Comparison of ENCODE assay signal across 23 cellular contexts in genomic region chr5:4661851-4662250, GRCh38.
DNase-seq lines count a peak whose midpoint lies in the region; ATAC-seq and TF ChIP-seq lines count a peak whose summit lies in the region.
"Had no signal": no experiment of that assay in that cellular context is flagged by ENCODE, and none has a peak within 500 bp of the region (broad histone marks: within the 10 kb centered on the region; RNA-seq: fewer than 3 reads in every experiment).

No MANE protein-coding gene starts in this region.

- H3K18ac ChIP-seq in neuronal stem cell (ENCODE audit: low read length): no peak overlapping the region

- no peak for TF ChIP-seq POLR2A in esophagus muscularis mucosa (IDR thresholded peaks at IDR 0.05; ENCODE audit: low read depth)

- H2BK15ac ChIP-seq in neuronal stem cell (ENCODE audit: low read length): no peak overlapping the region

- TF ChIP-seq CTCF in esophagus muscularis mucosa (IDR thresholded peaks at IDR 0.05): no peak

- no peak overlapping the region for H3K23ac ChIP-seq in neuronal stem cell (ENCODE audit: low read depth, low read length, poor library complexity)

- H3K9ac ChIP-seq in neuronal stem cell (ENCODE audit: low read depth, low read length, poor library complexity): no peak overlapping the region
- H3K9ac ChIP-seq: BLaER1, KMS-11 had no signal

- peak overlapping the region; percentile 2 for H2AFZ ChIP-seq in neuronal stem cell (ENCODE audit: low read length)

- no peak overlapping the region for H2BK5ac ChIP-seq in neuronal stem cell (ENCODE audit: low read length)

- H3K27me3 ChIP-seq in MG63 (no peaks in the 10 kb centered on the region), esophagus muscularis mucosa (no peaks in the 10 kb centered on the region), neuronal stem cell (ENCODE audit: control insufficient read depth in 3 of 3, insufficient read depth in 3 of 3, low read depth in 1 of 3, low read length in 3 of 3) (no peaks in the 10 kb centered on the region), right cardiac atrium (ENCODE audit: control insufficient read depth, insufficient read depth) (no peaks in the 10 kb centered on the region)
- H3K27me3 ChIP-seq: BLaER1, SJCRH30 had no signal

- ATAC-seq in right cardiac atrium: no peak
- ATAC-seq: HCT116, Panc1 had no signal

- H3K27ac ChIP-seq in esophagus muscularis mucosa (replicated peaks in 1 of 4) (no peak overlapping the region), neuronal stem cell (replicated peaks; ENCODE audit: low read length) (no peak overlapping the region), right cardiac atrium (ENCODE audit: low read length) (no peak overlapping the region)
- H3K27ac ChIP-seq: BLaER1, KMS-11, SJCRH30 had no signal

- intact Hi-C loops in esophagus muscularis mucosa (cut with DNase I) (no loop called here), right cardiac atrium (cut with DNase I) (no loop called here)

- H3K4me3 ChIP-seq in MG63 (no peak overlapping the region), esophagus muscularis mucosa (no peak overlapping the region), neuronal stem cell (ENCODE audit: low read length in 2 of 2) (no peak overlapping the region), right cardiac atrium (ENCODE audit: low read length) (no peak overlapping the region)
- H3K4me3 ChIP-seq: BLaER1, SJCRH30 had no signal

- H3K36me3 ChIP-seq in MG63 (no peaks in the 10 kb centered on the region), esophagus muscularis mucosa (no peaks in the 10 kb centered on the region), neuronal stem cell (replicated peaks in 1 of 2; ENCODE audit: control insufficient read depth in 2 of 2, insufficient read depth in 2 of 2, low read length in 2 of 2) (no peaks in the 10 kb centered on the region)
- H3K36me3 ChIP-seq: BLaER1, SJCRH30 had no signal

- H3K9me3 ChIP-seq in MG63: no peaks in the 10 kb centered on the region
- H3K9me3 ChIP-seq in esophagus muscularis mucosa: no peaks in the 10 kb centered on the region
- peaks cover 2 to 3% of the 10 kb centered on the region in 2 donors for H3K9me3 ChIP-seq in neuronal stem cell (replicated peaks in 1 of 2; ENCODE audit: control insufficient read depth in 2 of 2, insufficient read depth in 1 of 2, low read depth in 1 of 2, low read length in 2 of 2)
- peaks cover 4% of the 10 kb centered on the region for H3K9me3 ChIP-seq in right cardiac atrium (ENCODE audit: control insufficient read depth, low read length)
- H3K9me3 ChIP-seq: SJCRH30 had no signal

- no peak overlapping the region for H2BK120ac ChIP-seq in neuronal stem cell (ENCODE audit: low read depth, low read length)

- DNase-seq in Daoy (ENCODE audit: low read depth) (peak; percentile 52), MG63 (peak; percentile 17), esophagus muscularis mucosa (ENCODE audit: extremely low spot score) (peak; percentile 50), neuronal stem cell (ENCODE audit: low spot score) (no peak), NCI-H2081 (lab: John Stamatoyannopoulos, UW) (no peak), right cardiac atrium (no peak)
- DNase-seq in activated effector memory CD4-positive, alpha-beta T cell treated with Interleukin-2 at 50 U/mL for 16 hours: no peak
- DNase-seq: ACHN; CD4-positive, alpha-beta T cell; COR-L47; DMS 273 treated with DMSO at 0.1 percent for 48 hours; DND-41; GOT3; NCI-H1092; NCI-H2029; NCI-H226; NCI-H510A treated with DMSO at 0.1 percent for 48 hours; NK-92 treated with Interleukin-12 subunit alpha and Interleukin-12 subunit beta, amount 100 ng/mL, for 24 hours; SJCRH30 had no signal

- H3K14ac ChIP-seq in neuronal stem cell (ENCODE audit: low read length): no peak overlapping the region

- H3K4ac ChIP-seq in neuronal stem cell (ENCODE audit: low read length): no peak overlapping the region

- no peak overlapping the region for H2BK12ac ChIP-seq in neuronal stem cell (ENCODE audit: low read length)

- TF ChIP-seq EP300 in esophagus muscularis mucosa (IDR thresholded peaks at IDR 0.05): no peak

- no peak overlapping the region for H4K8ac ChIP-seq in neuronal stem cell (ENCODE audit: low read depth, low read length)

- H3K79me1 ChIP-seq in neuronal stem cell (ENCODE audit: low read depth, low read length): no peaks in the 10 kb centered on the region

- WGBS in esophagus muscularis mucosa: 35% methylated on average over 7 of the region's 7 CpGs
- no CpG with 5 or more reads among the region's 7 CpGs for WGBS in neuronal stem cell (ENCODE audit: extremely low coverage in 2 of 2, insufficient read length in 2 of 2, insufficient replicate concordance in 1 of 2), 2 donors
- 74% methylated on average over 7 of the region's 7 CpGs for WGBS in right cardiac atrium

- no peak overlapping the region for H3K4me2 ChIP-seq in neuronal stem cell (ENCODE audit: insufficient read depth, low read length, poor library complexity, severe bottlenecking)
- H3K4me2 ChIP-seq: BLaER1, KMS-11 had no signal

- H3K4me1 ChIP-seq in esophagus muscularis mucosa (no peaks in the 10 kb centered on the region), neuronal stem cell (ENCODE audit: control insufficient read depth in 2 of 2, insufficient read depth in 1 of 2, low read depth in 1 of 2, low read length in 2 of 2) (peaks cover 2 to 9% of the 10 kb centered on the region in 2 donors), right cardiac atrium (ENCODE audit: control insufficient read depth, insufficient read depth, low read length) (no peaks in the 10 kb centered on the region)
- H3K4me1 ChIP-seq: SJCRH30 had no signal

- H4K91ac ChIP-seq in neuronal stem cell (ENCODE audit: low read depth, low read length, poor library complexity): no peak overlapping the region

- H2AK5ac ChIP-seq in neuronal stem cell (ENCODE audit: low read depth, low read length): no peak overlapping the region

Comparison
In these comparisons a context has a peak if more than half of its experiments do, and no peak if none do; other contexts are left out.
1. DNase-seq: peak in Daoy (single experiment), MG63 (single experiment) and esophagus muscularis mucosa (single experiment); none in neuronal stem cell (single experiment), NCI-H2081 (0 of 2), activated effector memory CD4-positive, alpha-beta T cell treated with Interleukin-2 at 50 U/mL for 16 hours (single experiment) and right cardiac atrium (0 of 3).